2 cellular contexts compared by ENCODE assay signal in the genomic region with DNA sequence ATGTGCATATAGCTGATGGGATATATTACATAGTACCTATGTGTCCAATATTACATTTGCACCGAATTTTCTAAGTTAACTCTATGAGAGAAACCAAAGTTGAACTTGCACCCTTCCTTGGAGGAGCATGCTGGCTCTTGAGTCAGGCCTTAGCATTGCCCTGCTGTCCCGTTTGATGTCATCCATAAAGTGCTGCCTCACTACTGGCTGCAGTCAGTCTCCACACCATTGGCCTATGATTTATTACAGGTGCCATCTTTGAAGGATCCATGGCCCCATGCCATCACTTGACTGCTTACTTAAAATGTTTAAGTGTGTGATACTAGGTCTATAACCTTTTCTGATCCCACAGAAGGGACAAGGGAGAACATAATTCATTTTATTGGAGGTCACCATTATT.
TF ChIP-seq lines count a peak whose summit lies in the region.

No MANE protein-coding gene starts in this region.

TF ChIP-seq in SK-N-SH, 30 proteins besides CTCF, POLR2A, EP300 and RAD21:
- TF ChIP-seq TAF1 (IDR thresholded peaks at IDR 0.05; ENCODE audit: borderline replicate concordance, low read depth, low read length) (no peak), TCF12 (IDR thresholded peaks at IDR 0.05) (no peak), POLR2AphosphoS5 (IDR thresholded peaks at IDR 0.05; ENCODE audit: low read depth, low read length) (no peak), FOSL2 (IDR thresholded peaks at IDR 0.05; ENCODE audit: borderline replicate concordance, low read depth) (no peak), FOXM1 (IDR thresholded peaks at IDR 0.05; ENCODE audit: low read depth) (no peak), RFX5 (IDR thresholded peaks at IDR 0.05; ENCODE audit: low read length) (no peak), NFIC (IDR thresholded peaks at IDR 0.05; ENCODE audit: borderline replicate concordance) (no peak), GATA2 (CRISPR knock-in tag; IDR thresholded peaks at IDR 0.05) (no peak), NRF1 (IDR thresholded peaks at IDR 0.05; ENCODE audit: low read depth, low read length) (no peak), FOXJ3 (CRISPR knock-in tag; IDR thresholded peaks at IDR 0.05) (no peak), YY1 (IDR thresholded peaks at IDR 0.05; ENCODE audit: low read depth) (no peak), RXRA (IDR thresholded peaks at IDR 0.05; ENCODE audit: borderline replicate concordance, low read depth) (no peak), JUND (IDR thresholded peaks at IDR 0.05) (no peak)
- TF ChIP-seq, protein P1, sequence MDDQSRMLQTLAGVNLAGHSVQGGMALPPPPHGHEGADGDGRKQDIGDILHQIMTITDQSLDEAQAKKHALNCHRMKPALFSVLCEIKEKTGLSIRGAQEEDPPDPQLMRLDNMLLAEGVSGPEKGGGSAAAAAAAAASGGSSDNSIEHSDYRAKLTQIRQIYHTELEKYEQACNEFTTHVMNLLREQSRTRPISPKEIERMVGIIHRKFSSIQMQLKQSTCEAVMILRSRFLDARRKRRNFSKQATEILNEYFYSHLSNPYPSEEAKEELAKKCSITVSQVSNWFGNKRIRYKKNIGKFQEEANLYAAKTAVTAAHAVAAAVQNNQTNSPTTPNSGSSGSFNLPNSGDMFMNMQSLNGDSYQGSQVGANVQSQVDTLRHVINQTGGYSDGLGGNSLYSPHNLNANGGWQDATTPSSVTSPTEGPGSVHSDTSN (IDR thresholded peaks at IDR 0.05), result no peak
- TF ChIP-seq, protein P2, sequence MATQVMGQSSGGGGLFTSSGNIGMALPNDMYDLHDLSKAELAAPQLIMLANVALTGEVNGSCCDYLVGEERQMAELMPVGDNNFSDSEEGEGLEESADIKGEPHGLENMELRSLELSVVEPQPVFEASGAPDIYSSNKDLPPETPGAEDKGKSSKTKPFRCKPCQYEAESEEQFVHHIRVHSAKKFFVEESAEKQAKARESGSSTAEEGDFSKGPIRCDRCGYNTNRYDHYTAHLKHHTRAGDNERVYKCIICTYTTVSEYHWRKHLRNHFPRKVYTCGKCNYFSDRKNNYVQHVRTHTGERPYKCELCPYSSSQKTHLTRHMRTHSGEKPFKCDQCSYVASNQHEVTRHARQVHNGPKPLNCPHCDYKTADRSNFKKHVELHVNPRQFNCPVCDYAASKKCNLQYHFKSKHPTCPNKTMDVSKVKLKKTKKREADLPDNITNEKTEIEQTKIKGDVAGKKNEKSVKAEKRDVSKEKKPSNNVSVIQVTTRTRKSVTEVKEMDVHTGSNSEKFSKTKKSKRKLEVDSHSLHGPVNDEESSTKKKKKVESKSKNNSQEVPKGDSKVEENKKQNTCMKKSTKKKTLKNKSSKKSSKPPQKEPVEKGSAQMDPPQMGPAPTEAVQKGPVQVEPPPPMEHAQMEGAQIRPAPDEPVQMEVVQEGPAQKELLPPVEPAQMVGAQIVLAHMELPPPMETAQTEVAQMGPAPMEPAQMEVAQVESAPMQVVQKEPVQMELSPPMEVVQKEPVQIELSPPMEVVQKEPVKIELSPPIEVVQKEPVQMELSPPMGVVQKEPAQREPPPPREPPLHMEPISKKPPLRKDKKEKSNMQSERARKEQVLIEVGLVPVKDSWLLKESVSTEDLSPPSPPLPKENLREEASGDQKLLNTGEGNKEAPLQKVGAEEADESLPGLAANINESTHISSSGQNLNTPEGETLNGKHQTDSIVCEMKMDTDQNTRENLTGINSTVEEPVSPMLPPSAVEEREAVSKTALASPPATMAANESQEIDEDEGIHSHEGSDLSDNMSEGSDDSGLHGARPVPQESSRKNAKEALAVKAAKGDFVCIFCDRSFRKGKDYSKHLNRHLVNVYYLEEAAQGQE (IDR thresholded peaks at IDR 0.05; ENCODE audit: low read depth, low read length), result no peak

TF ChIP-seq in SK-N-SH treated with all-trans-retinoic acid at 6 μM for 48 hours, 23 proteins besides CTCF, POLR2A, EP300 and RAD21 (continued from another document):
- TF ChIP-seq PPARA (CRISPR knock-in tag; IDR thresholded peaks at IDR 0.05; ENCODE audit: borderline replicate concordance) (no peak), ZFP30 (CRISPR knock-in tag; IDR thresholded peaks at IDR 0.05) (no peak), GLIS3 (CRISPR knock-in tag; IDR thresholded peaks at IDR 0.05) (no peak), ZFP3 (CRISPR knock-in tag; IDR thresholded peaks at IDR 0.05) (no peak), RARB (CRISPR knock-in tag; IDR thresholded peaks at IDR 0.05) (no peak), BACH2 (CRISPR knock-in tag; IDR thresholded peaks at IDR 0.05; ENCODE audit: borderline replicate concordance) (no peak), ARNTL (CRISPR knock-in tag; IDR thresholded peaks at IDR 0.05; ENCODE audit: borderline replicate concordance, low read depth) (no peak), SNAI2 (CRISPR knock-in tag; IDR thresholded peaks at IDR 0.05) (no peak), ZNF70 (CRISPR knock-in tag; IDR thresholded peaks at IDR 0.05) (no peak), ZNF8 (CRISPR knock-in tag; IDR thresholded peaks at IDR 0.05) (no peak), CSDC2 (CRISPR knock-in tag; IDR thresholded peaks at IDR 0.05) (no peak)
- TF ChIP-seq, protein P3, sequence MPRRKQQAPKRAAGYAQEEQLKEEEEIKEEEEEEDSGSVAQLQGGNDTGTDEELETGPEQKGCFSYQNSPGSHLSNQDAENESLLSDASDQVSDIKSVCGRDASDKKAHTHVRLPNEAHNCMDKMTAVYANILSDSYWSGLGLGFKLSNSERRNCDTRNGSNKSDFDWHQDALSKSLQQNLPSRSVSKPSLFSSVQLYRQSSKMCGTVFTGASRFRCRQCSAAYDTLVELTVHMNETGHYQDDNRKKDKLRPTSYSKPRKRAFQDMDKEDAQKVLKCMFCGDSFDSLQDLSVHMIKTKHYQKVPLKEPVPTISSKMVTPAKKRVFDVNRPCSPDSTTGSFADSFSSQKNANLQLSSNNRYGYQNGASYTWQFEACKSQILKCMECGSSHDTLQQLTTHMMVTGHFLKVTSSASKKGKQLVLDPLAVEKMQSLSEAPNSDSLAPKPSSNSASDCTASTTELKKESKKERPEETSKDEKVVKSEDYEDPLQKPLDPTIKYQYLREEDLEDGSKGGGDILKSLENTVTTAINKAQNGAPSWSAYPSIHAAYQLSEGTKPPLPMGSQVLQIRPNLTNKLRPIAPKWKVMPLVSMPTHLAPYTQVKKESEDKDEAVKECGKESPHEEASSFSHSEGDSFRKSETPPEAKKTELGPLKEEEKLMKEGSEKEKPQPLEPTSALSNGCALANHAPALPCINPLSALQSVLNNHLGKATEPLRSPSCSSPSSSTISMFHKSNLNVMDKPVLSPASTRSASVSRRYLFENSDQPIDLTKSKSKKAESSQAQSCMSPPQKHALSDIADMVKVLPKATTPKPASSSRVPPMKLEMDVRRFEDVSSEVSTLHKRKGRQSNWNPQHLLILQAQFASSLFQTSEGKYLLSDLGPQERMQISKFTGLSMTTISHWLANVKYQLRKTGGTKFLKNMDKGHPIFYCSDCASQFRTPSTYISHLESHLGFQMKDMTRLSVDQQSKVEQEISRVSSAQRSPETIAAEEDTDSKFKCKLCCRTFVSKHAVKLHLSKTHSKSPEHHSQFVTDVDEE (CRISPR knock-in tag; IDR thresholded peaks at IDR 0.05), result no peak
- TF ChIP-seq, protein P4, sequence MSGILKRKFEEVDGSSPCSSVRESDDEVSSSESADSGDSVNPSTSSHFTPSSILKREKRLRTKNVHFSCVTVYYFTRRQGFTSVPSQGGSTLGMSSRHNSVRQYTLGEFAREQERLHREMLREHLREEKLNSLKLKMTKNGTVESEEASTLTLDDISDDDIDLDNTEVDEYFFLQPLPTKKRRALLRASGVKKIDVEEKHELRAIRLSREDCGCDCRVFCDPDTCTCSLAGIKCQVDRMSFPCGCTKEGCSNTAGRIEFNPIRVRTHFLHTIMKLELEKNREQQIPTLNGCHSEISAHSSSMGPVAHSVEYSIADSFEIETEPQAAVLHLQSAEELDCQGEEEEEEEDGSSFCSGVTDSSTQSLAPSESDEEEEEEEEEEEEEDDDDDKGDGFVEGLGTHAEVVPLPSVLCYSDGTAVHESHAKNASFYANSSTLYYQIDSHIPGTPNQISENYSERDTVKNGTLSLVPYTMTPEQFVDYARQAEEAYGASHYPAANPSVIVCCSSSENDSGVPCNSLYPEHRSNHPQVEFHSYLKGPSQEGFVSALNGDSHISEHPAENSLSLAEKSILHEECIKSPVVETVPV (CRISPR knock-in tag; IDR thresholded peaks at IDR 0.05), result no peak
- TF ChIP-seq, protein P5, sequence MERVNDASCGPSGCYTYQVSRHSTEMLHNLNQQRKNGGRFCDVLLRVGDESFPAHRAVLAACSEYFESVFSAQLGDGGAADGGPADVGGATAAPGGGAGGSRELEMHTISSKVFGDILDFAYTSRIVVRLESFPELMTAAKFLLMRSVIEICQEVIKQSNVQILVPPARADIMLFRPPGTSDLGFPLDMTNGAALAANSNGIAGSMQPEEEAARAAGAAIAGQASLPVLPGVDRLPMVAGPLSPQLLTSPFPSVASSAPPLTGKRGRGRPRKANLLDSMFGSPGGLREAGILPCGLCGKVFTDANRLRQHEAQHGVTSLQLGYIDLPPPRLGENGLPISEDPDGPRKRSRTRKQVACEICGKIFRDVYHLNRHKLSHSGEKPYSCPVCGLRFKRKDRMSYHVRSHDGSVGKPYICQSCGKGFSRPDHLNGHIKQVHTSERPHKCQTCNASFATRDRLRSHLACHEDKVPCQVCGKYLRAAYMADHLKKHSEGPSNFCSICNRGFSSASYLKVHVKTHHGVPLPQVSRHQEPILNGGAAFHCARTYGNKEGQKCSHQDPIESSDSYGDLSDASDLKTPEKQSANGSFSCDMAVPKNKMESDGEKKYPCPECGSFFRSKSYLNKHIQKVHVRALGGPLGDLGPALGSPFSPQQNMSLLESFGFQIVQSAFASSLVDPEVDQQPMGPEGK (CRISPR knock-in tag; IDR thresholded peaks at IDR 0.05; ENCODE audit: borderline replicate concordance), result no peak
- TF ChIP-seq, protein P6, sequence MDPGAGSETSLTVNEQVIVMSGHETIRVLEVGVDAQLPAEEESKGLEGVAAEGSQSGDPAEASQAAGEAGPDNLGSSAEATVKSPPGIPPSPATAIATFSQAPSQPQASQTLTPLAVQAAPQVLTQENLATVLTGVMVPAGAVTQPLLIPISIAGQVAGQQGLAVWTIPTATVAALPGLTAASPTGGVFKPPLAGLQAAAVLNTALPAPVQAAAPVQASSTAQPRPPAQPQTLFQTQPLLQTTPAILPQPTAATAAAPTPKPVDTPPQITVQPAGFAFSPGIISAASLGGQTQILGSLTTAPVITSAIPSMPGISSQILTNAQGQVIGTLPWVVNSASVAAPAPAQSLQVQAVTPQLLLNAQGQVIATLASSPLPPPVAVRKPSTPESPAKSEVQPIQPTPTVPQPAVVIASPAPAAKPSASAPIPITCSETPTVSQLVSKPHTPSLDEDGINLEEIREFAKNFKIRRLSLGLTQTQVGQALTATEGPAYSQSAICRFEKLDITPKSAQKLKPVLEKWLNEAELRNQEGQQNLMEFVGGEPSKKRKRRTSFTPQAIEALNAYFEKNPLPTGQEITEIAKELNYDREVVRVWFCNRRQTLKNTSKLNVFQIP (CRISPR knock-in tag; IDR thresholded peaks at IDR 0.05; ENCODE audit: borderline replicate concordance, low read depth), result no peak
